In the genomic region with DNA sequence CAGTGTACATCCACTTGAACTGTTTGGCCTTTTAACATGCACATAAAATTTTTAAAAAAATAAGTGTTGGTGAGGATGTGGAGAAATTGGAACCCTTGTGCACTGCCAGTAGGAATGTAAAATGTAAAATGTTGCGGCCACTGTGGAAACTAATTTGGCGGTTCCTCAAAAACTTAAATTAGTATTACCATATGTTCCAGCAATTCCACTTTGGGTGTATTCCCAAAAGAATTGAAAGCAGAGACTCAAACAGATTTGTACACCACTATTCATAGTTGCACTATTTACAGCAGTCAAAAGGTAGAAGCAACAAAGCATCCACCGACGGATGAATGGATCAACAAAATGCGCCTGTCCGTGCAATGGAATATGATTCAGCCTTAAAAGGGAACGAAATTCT, we compare ENCODE assay signal across 15 cellular contexts.
A peak's percentile ranks its signal among the peaks of the same experiment; 100 is the strongest.
DNase-seq lines count a peak whose midpoint lies in the region; ATAC-seq and TF ChIP-seq lines count a peak whose summit lies in the region.
"Had no signal": no experiment of that assay in that cellular context is flagged by ENCODE, and none has a peak within 500 bp of the region (broad histone marks: within the 10 kb centered on the region; RNA-seq: fewer than 3 reads in every experiment).

No MANE protein-coding gene starts in this region.

- DNase-seq in AG10803 (ENCODE audit: low read depth) (peak; percentile 54), NCI-H1694 treated with DMSO at 0.1 percent for 48 hours (lab: John Stamatoyannopoulos, UW) (peak; percentile 74), fibroblast of gingiva (ENCODE audit: low read depth) (peak; percentile 40), superior temporal gyrus (ENCODE audit: extremely low spot score) (peak; percentile 66), GM13977 (ENCODE audit: low spot score) (no peak), midbrain (lab: John Stamatoyannopoulos, UW) (no peak)
- DNase-seq: 8988T; Calu3; CD8-positive, alpha-beta T cell; GF-D8; H9; IMR-90 had no signal

- H3K27ac Mint-ChIP-seq in stimulated activated memory B cell treated with anti-CD40 and anti-IgM and Interleukin-4, amounts not matched to agents 10 μg/mL and 1 μg/mL and 100 μg/mL, for 72 hours: no peak overlapping the region
- H3K27ac Mint-ChIP-seq: B cell; CD8-positive, alpha-beta T cell had no signal

- H3K9me3 Mint-ChIP-seq in stimulated activated memory B cell treated with anti-CD40 and anti-IgM and Interleukin-4, amounts not matched to agents 10 μg/mL and 1 μg/mL and 100 μg/mL, for 72 hours: no peaks in the 10 kb centered on the region
- H3K9me3 Mint-ChIP-seq: CD8-positive, alpha-beta T cell had no signal

- no peaks in the 10 kb centered on the region for H3K36me3 Mint-ChIP-seq in stimulated activated memory B cell treated with anti-CD40 and anti-IgM and Interleukin-4, amounts not matched to agents 10 μg/mL and 1 μg/mL and 100 μg/mL, for 72 hours
- H3K36me3 Mint-ChIP-seq: CD8-positive, alpha-beta T cell had no signal

- no peak for ATAC-seq in stimulated activated memory B cell treated with anti-CD40 and anti-IgM and Interleukin-4, amounts not matched to agents 10 μg/mL and 1 μg/mL and 100 μg/mL, for 72 hours
- ATAC-seq: CD8-positive, alpha-beta T cell had no signal

- no peak overlapping the region for H3K4me3 ChIP-seq in AG10803 (ENCODE audit: low read length)
- H3K4me3 ChIP-seq: BLaER1 treated with 17β-estradiol and CSF1 and Interleukin-3, amounts not matched to agents 10 nM and 100 nM had no signal

- in situ Hi-C loops in GM13977 (cut with MboI; ENCODE audit: low pct_unique_long_range_greater_than_20kb, low sequenced_read_pairs, unreplicated experiment): no loop called here

- H3K4me3 Mint-ChIP-seq in stimulated activated memory B cell treated with anti-CD40 and anti-IgM and Interleukin-4, amounts not matched to agents 10 μg/mL and 1 μg/mL and 100 μg/mL, for 72 hours: no peak overlapping the region
- H3K4me3 Mint-ChIP-seq: B cell; CD8-positive, alpha-beta T cell; H9 had no signal

- H3K27me3 Mint-ChIP-seq in stimulated activated memory B cell treated with anti-CD40 and anti-IgM and Interleukin-4, amounts not matched to agents 10 μg/mL and 1 μg/mL and 100 μg/mL, for 72 hours: peaks cover 11% of the 10 kb centered on the region

- no peaks in the 10 kb centered on the region for H3K4me1 Mint-ChIP-seq in stimulated activated memory B cell treated with anti-CD40 and anti-IgM and Interleukin-4, amounts not matched to agents 10 μg/mL and 1 μg/mL and 100 μg/mL, for 72 hours
- H3K4me1 Mint-ChIP-seq: B cell had no signal

- TF ChIP-seq CTCF in AG10803 (conservative IDR thresholded peaks at IDR 0.05; ENCODE audit: low read length) (no peak), GM13977 (IDR thresholded peaks at IDR 0.05; ENCODE audit: extremely low read depth, insufficient read depth, missing control alignments) (no peak)

Comparison
In these comparisons a context has a peak if more than half of its experiments do, and no peak if none do; other contexts are left out.
1. DNase-seq: peak in AG10803 (single experiment), NCI-H1694 treated with DMSO at 0.1 percent for 48 hours (single experiment), fibroblast of gingiva (single experiment) and superior temporal gyrus (single experiment); none in GM13977 (single experiment) and midbrain (single experiment).